In genomic region chr16:88059701-88060386, GRCh38 we compare ENCODE assay signal across 25 cellular contexts.
"Had no signal": no experiment of that assay in that cellular context is flagged by ENCODE, and none has a peak within 500 bp of the region (broad histone marks: within the 10 kb centered on the region; RNA-seq: fewer than 3 reads in every experiment).

No MANE protein-coding gene starts in this region.

- H3K27me3 Mint-ChIP-seq: memory B cell, type B pancreatic cell had no signal

- H3K27ac Mint-ChIP-seq: endodermal cell, memory B cell, mesothelial cell of epicardium, natural killer cell, type B pancreatic cell had no signal

- H3K36me3 Mint-ChIP-seq: natural killer cell had no signal

- H3K27ac ChIP-seq: coronary artery, heart left ventricle, lower lobe of right lung, parathyroid adenoma, psoas muscle, stomach, thoracic aorta, uterus had no signal

- H3K9me3 ChIP-seq: heart left ventricle, lower lobe of right lung, psoas muscle, stomach, thoracic aorta, uterus had no signal

- DNase-seq: effector CD4-positive, alpha-beta T cell; endodermal cell; erythroblast; foreskin melanocyte; hippocampal formation; kidney glomerular epithelial cell; lower lobe of right lung; natural killer cell; occipital lobe; retina; stimulated activated naive CD4-positive, alpha-beta T cell; stomach; substantia nigra had no signal

- H3K27me3 ChIP-seq: heart left ventricle, stomach, uterus had no signal

- H3K9me3 Mint-ChIP-seq: endodermal cell, memory B cell, mesothelial cell of epicardium, natural killer cell, neural crest cell, type B pancreatic cell had no signal

- H3K4me3 ChIP-seq: coronary artery, heart left ventricle, lower lobe of right lung, psoas muscle, stomach, thoracic aorta, uterus had no signal

- H3K9ac ChIP-seq: parathyroid adenoma had no signal

- H2AFZ ChIP-seq: parathyroid adenoma had no signal

- H3K4me1 Mint-ChIP-seq: memory B cell had no signal

- H3K36me3 ChIP-seq: thoracic aorta, uterus had no signal

- H3K4me3 Mint-ChIP-seq: endodermal cell, memory B cell, mesothelial cell of epicardium, natural killer cell, neural crest cell, type B pancreatic cell had no signal

- H3K4me1 ChIP-seq: parathyroid adenoma had no signal

- ATAC-seq: heart left ventricle, left lobe of liver, lower lobe of right lung, natural killer cell, psoas muscle, sciatic nerve had no signal
